1 cellular context compared by ENCODE assay signal in the genomic region with DNA sequence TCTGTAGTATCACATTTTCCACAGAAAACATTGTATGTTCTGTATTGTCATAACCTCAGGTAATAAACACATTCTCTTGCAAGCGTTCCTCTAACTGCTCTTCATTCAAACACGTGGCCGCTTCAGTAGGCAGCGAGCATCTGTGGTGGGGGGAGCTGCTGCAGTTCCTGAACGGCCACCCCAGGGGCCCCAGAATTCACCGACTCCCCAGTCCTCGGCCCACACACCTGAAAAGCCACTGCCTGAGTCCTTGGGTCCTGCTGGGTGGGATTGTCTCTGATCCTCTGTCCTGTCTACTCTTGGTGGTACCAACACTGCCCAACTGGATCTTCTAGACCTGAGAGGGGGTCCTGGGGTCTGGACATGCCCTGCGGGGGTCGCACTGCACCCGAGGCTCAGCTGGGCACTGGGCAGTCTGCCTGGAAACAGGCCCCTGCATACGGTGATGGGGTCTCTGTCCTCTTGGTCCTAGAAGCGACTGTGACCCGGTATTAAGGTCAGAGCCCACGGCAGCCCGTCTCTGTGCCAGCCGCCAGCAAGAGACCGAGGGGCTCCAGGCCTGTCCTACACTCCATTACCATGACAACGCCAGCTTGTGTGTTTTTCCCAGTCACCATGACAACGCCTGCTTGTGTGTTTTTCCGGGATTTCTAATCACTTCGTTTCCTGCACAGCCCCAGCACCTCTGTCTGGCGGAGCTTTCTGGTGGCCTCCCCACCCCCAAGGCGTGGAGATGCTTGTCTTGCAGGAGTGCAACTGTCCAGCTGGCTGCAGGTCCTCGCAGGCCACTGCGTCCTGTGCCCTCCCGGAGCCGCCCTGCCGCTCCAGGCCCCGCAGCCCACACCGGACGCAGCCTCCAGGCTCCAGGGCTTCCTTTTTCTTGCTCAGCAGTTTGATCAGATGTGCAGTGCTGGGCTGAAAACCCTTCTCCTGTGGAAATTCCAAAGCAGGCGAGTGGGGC.
TF ChIP-seq lines count a peak whose summit lies in the region.

No MANE protein-coding gene starts in this region.

TF ChIP-seq in H1, 55 proteins besides CTCF, POLR2A, EP300 and RAD21:
- TF ChIP-seq CHD2 (IDR thresholded peaks at IDR 0.05; ENCODE audit: low read length) (no peak), ASH2L (IDR thresholded peaks at IDR 0.05; ENCODE audit: low read length) (no peak), NRF1 (IDR thresholded peaks at IDR 0.05; ENCODE audit: low read depth, low read length) (no peak), EZH2 (IDR thresholded peaks at IDR 0.05; ENCODE audit: low read depth, low read length, severe bottlenecking) (no peak), CEBPB (IDR thresholded peaks at IDR 0.05; ENCODE audit: low read depth, low read length) (no peak), MAFK (IDR thresholded peaks at IDR 0.05; ENCODE audit: low read depth, low read length) (no peak), RXRA (IDR thresholded peaks at IDR 0.05; ENCODE audit: insufficient read depth, low read depth, low read length) (no peak), SIN3A (conservative IDR thresholded peaks at IDR 0.05 in 1 of 2, IDR thresholded peaks at IDR 0.05 in 1 of 2; ENCODE audit: low read depth in 1 of 2, low read length in 2 of 2) (no peak), SIX5 (IDR thresholded peaks at IDR 0.05; ENCODE audit: low read depth, low read length) (no peak), RBBP5 (IDR thresholded peaks at IDR 0.05; ENCODE audit: borderline replicate concordance, low read depth, low read length) (no peak), SAP30 (IDR thresholded peaks at IDR 0.05; ENCODE audit: insufficient read depth, insufficient replicate concordance, low read length) (no peak)
- TF ChIP-seq, protein P1, sequence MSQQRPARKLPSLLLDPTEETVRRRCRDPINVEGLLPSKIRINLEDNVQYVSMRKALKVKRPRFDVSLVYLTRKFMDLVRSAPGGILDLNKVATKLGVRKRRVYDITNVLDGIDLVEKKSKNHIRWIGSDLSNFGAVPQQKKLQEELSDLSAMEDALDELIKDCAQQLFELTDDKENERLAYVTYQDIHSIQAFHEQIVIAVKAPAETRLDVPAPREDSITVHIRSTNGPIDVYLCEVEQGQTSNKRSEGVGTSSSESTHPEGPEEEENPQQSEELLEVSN (IDR thresholded peaks at IDR 0.05), result no peak
